ENCODE assay signal across 17 cellular contexts in the genomic region with DNA sequence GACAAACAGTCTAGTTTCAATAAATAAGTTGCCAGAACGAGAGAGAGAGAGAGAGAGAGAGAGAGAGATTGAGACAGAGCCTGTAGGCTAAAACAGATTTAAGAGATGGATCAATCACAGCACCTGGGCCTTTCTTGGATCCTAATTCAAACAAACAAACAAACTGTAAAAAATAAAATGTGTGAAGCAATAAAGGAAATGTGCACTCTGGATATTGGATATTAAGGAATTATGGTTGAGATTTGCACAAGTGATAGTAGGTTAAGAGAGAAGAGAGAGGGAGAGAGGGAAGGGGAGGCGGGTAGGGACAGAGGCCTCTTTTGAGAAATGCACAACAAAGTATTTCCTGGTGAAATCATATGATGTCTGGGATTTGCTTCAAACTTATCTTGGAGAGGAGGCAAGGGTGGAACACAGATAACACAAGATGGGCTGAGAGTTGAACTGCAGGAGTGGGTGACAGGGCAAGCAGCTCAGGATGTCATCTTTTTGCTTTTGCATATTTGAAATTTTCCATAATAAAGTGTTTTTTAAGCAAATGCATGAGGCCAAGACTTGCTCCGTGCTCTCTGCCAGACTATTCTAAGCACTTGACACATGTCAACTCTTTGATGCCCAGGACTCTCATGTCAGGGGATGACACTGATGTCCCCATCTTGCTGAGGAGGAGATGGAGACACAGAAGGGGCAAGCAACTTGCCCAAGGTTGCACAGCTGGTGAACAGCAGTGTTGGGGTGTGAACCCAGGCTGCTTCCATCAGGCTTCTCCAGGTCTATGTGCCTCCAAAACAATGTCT. TPM values are rescaled to one million over a fixed set of nuclear protein-coding genes. Genes with fewer than 3 reads are reported as not detected.
DNase-seq lines count a peak whose midpoint lies in the region; ATAC-seq and TF ChIP-seq lines count a peak whose summit lies in the region.
"Had no signal": no experiment of that assay in that cellular context is flagged by ENCODE, and none has a peak within 500 bp of the region (broad histone marks: within the 10 kb centered on the region; RNA-seq: fewer than 3 reads in every experiment).

No MANE protein-coding gene starts in this region.

- H3K18ac ChIP-seq in IMR-90 (ENCODE audit: low read depth, low read length), result no peak overlapping the region

- WGBS in IMR-90 (ENCODE audit: extremely low coverage in 2 of 2, insufficient read length in 1 of 2), 2 experiments, result 67% methylated on average over 1 of the region's 3 CpGs; no CpG with 5 or more reads in 1 of the 2 experiments

- no peak overlapping the region for H2AK5ac ChIP-seq in IMR-90 (ENCODE audit: low read depth, low read length)

- H3K36me3 ChIP-seq in IMR-90 (ENCODE audit: control insufficient read depth, insufficient read depth, low read length) (no peaks in the 10 kb centered on the region), subcutaneous abdominal adipose tissue (ENCODE audit: control insufficient read depth in 5 of 5, insufficient read depth in 5 of 5, low read length in 5 of 5) (no peaks in the 10 kb centered on the region)

- no peak overlapping the region for H2AK9ac ChIP-seq in IMR-90 (replicated peaks; ENCODE audit: low read depth, low read length, poor library complexity)

- TF ChIP-seq CTCF in IMR-90 (conservative IDR thresholded peaks at IDR 0.05; ENCODE audit: low read depth, low read length), result no peak
- TF ChIP-seq CTCF in omental fat pad (IDR thresholded peaks at IDR 0.05), result no peak
- no peak for TF ChIP-seq CTCF in GM13976 (IDR thresholded peaks at IDR 0.05; ENCODE audit: borderline replicate concordance, control extremely low read depth, extremely low read depth, insufficient read depth, missing control alignments)

- TF ChIP-seq RAD21 in IMR-90 (IDR thresholded peaks at IDR 0.05; ENCODE audit: low read length), result no peak

- H3K27me3 ChIP-seq in IMR-90 (ENCODE audit: control insufficient read depth, insufficient read depth, low read length), result no peaks in the 10 kb centered on the region
- no peaks in the 10 kb centered on the region for H3K27me3 ChIP-seq in subcutaneous abdominal adipose tissue (ENCODE audit: control insufficient read depth in 5 of 5, insufficient read depth in 4 of 5, low read length in 5 of 5)

- no peak overlapping the region for H3K14ac ChIP-seq in IMR-90 (replicated peaks; ENCODE audit: low read depth, low read length)

- H3K4ac ChIP-seq in IMR-90 (ENCODE audit: low read depth, low read length), result no peak overlapping the region

- H3K23ac ChIP-seq in IMR-90 (ENCODE audit: low read depth, low read length), result no peak overlapping the region

- H3K9me3 ChIP-seq in IMR-90 (ENCODE audit: control insufficient read depth, insufficient read depth, low read length) (no peaks in the 10 kb centered on the region), subcutaneous abdominal adipose tissue (ENCODE audit: control insufficient read depth in 5 of 5, low read length in 5 of 5) (peaks cover 0 to 3% (median 0%) of the 10 kb centered on the region in 5 donors)

- no peaks in the 10 kb centered on the region for H3K79me1 ChIP-seq in IMR-90 (ENCODE audit: low read depth in 1 of 2, low read length in 2 of 2)

- no peak overlapping the region for H3K27ac ChIP-seq in IMR-90 (ENCODE audit: insufficient read depth, low read length)
- peak overlapping the region; percentile 45 for H3K27ac ChIP-seq in subcutaneous abdominal adipose tissue (ENCODE audit: low read depth, low read length)
- H3K27ac ChIP-seq: SK-N-MC had no signal

- no peak overlapping the region for H3K4me3 ChIP-seq in IMR-90 (ENCODE audit: insufficient read depth, low read depth, low read length)
- H3K4me3 ChIP-seq in subcutaneous abdominal adipose tissue (ENCODE audit: low read depth in 1 of 5, low read length in 5 of 5), result no peak overlapping the region
- H3K4me3 ChIP-seq: SK-N-MC had no signal

- DNase-seq in IMR-90, result no peak
- DNase-seq in foreskin melanocyte, result peak; percentile 76
- no peak for DNase-seq in omental fat pad (ENCODE audit: low spot score)
- no peak for DNase-seq in GM13976 (ENCODE audit: low spot score)
- no peak for DNase-seq in NCI-H524 treated with DMSO at 0.1 percent for 48 hours (lab: John Stamatoyannopoulos, UW)
- DNase-seq: activated CD4-positive, alpha-beta memory T cell treated with anti-CD3 and anti-CD28 coated beads for 36 hours; activated naive CD8-positive, alpha-beta T cell treated with anti-CD3 and anti-CD28 coated beads for 36 hours; activated T-cell treated with anti-CD3 and anti-CD28 coated beads, Interleukin-2, amount 50 U/mL, for 24 hours; naive B cell; NCI-H187 treated with DMSO at 0.1 percent for 48 hours; OCI-M1 had no signal

- BruUV-seq in IMR-90 (replicated peaks; lab: Mats Ljungman, UMichigan), result no TSS peak

- peaks cover 6% of the 10 kb centered on the region for H3K4me1 ChIP-seq in IMR-90 (ENCODE audit: control insufficient read depth, insufficient read depth, low read length)
- peaks cover 5 to 35% (median 25%) of the 10 kb centered on the region in 5 donors for H3K4me1 ChIP-seq in subcutaneous abdominal adipose tissue (ENCODE audit: control insufficient read depth in 5 of 5, insufficient read depth in 5 of 5, low read length in 5 of 5)

- no peak overlapping the region for H2BK5ac ChIP-seq in IMR-90 (ENCODE audit: low read depth, low read length, poor library complexity, severe bottlenecking)

- no peak overlapping the region for H4K8ac ChIP-seq in IMR-90 (ENCODE audit: low read depth in 2 of 2, low read length in 2 of 2)

- H2BK120ac ChIP-seq in IMR-90 (ENCODE audit: low read depth, low read length), result no peak overlapping the region

- no peak overlapping the region for H2BK15ac ChIP-seq in IMR-90 (ENCODE audit: low read depth, low read length)

- H4K20me1 ChIP-seq in IMR-90 (ENCODE audit: insufficient read depth, low read length), result no peaks in the 10 kb centered on the region

- in situ Hi-C loops in IMR-90 (cut with MboI; ENCODE audit: low sequenced_read_pairs), result no loop called here
- in situ Hi-C loops in GM13976 (cut with MboI; ENCODE audit: low sequenced_read_pairs, unreplicated experiment), result no loop called here

- no peak overlapping the region for H3K56ac ChIP-seq in IMR-90 (ENCODE audit: extremely low read depth, insufficient read depth, low read length)

- H3K9ac ChIP-seq in IMR-90 (ENCODE audit: low read depth, low read length) (no peak overlapping the region), subcutaneous abdominal adipose tissue (ENCODE audit: low read length in 5 of 5) (peak overlapping the region in 1 of 5 donors; percentile 19)

- H2BK20ac ChIP-seq in IMR-90 (ENCODE audit: low read depth, low read length), result no peak overlapping the region

- CTCF ChIA-PET in IMR-90 (lab: Yijun Ruan, JAX), result no interaction called here

- H3K4me2 ChIP-seq in IMR-90 (ENCODE audit: low read depth, low read length), result no peak overlapping the region

- TF ChIP-seq POLR2A in IMR-90 (IDR thresholded peaks at IDR 0.05; ENCODE audit: low read depth, low read length), result no peak

- H4K91ac ChIP-seq in IMR-90 (ENCODE audit: insufficient read depth, low read depth, low read length), result no peak overlapping the region

- no peak overlapping the region for H4K5ac ChIP-seq in IMR-90 (ENCODE audit: low read depth, low read length)

- H3K9me1 ChIP-seq in IMR-90 (ENCODE audit: insufficient read depth, low read length), result peaks cover 4% of the 10 kb centered on the region; the same call in 1 of the 2 replicates

- intact Hi-C loops in IMR-90 (cut with micrococcal nuclease), result no loop called here

- dilution Hi-C loops in IMR-90 (cut with HindIII; ENCODE audit: low sequenced_read_pairs, unreplicated experiment), result no loop called here

- ATAC-seq in IMR-90 (ENCODE audit: low read depth) (peak; percentile 35), SK-N-SH treated with all-trans-retinoic acid at 6 μM for 48 hours (peak; percentile 13; the same call in 1 of the 3 replicates), omental fat pad (ENCODE audit: low FRiP score) (no peak), GM19463 (IDR thresholded peaks at IDR 0.05; ENCODE audit: unreplicated experiment) (no peak)

- POLR2A ChIA-PET in IMR-90 (lab: Charles Lee; ENCODE audit: unreplicated experiment), result no interaction called here

- no peak overlapping the region for H2AFZ ChIP-seq in IMR-90 (replicated peaks; ENCODE audit: low read length, poor library complexity)

TF ChIP-seq in IMR-90, 13 proteins besides CTCF, POLR2A, EP300 and RAD21 (continues in another document):
- TF ChIP-seq SMC3 (IDR thresholded peaks at IDR 0.05; ENCODE audit: low read depth, low read length) (no peak), CHD1 (IDR thresholded peaks at IDR 0.05; ENCODE audit: low read depth, low read length) (no peak), FOS (IDR thresholded peaks at IDR 0.05; ENCODE audit: low read depth, low read length) (no peak)

TF ChIP-seq in SK-N-SH treated with all-trans-retinoic acid at 6 μM for 48 hours, 23 proteins besides CTCF, POLR2A, EP300 and RAD21 (continues in another document):
- no peak for TF ChIP-seq BACH2 (CRISPR knock-in tag; IDR thresholded peaks at IDR 0.05; ENCODE audit: borderline replicate concordance)
- TF ChIP-seq ZFP3 (CRISPR knock-in tag; IDR thresholded peaks at IDR 0.05), result no peak

RNA-seq across cellular contexts. Expression of a gene that starts 9.2 kb away (rescaled TPM):
- total RNA-seq in IMR-90 (2012; rRNA removed) (1.1 and 1.4 TPM in 2 replicates), omental fat pad (100 to 1,000 TPM in 3 of 4 donors, 10 to 100 TPM in 1; 64.9 to 209 (median 163) TPM)
- polyA plus RNA-seq in IMR-90 (2012; rRNA removed), result 5.5 and 5.7 TPM in 2 replicates
- 5.5 and 7.4 TPM in 2 replicates for polyA plus RNA-seq in IMR-90 (2012; cell fraction: cytosol; rRNA removed)
- polyA plus RNA-seq in IMR-90 (2012; cell fraction: nucleus; rRNA removed; ENCODE audit: low replicate concordance), result 21.5 and 34.8 TPM in 2 replicates
- total RNA-seq: NCI-H460 had no signal

RNA-seq across cellular contexts. Expression of a gene that starts 12.7 kb away (rescaled TPM):
- 3.0 and 3.1 TPM in 2 replicates for total RNA-seq in IMR-90 (2012; rRNA removed)
- polyA plus RNA-seq in IMR-90 (2012; rRNA removed), result 9.1 and 9.4 TPM in 2 replicates
- 4.4 and 4.7 TPM in 2 replicates for polyA plus RNA-seq in IMR-90 (2012; cell fraction: cytosol; rRNA removed)
- polyA plus RNA-seq in IMR-90 (2012; cell fraction: nucleus; rRNA removed; ENCODE audit: low replicate concordance), result 42.2 and 74.4 TPM in 2 replicates
- 10 to 100 TPM; 10.0 to 43.5 (median 21.3) TPM for total RNA-seq in omental fat pad

RNA-seq across cellular contexts. Expression of a gene that starts 28.4 kb away (rescaled TPM):
- total RNA-seq in IMR-90 (2012; rRNA removed) (136 and 163 TPM in 2 replicates), omental fat pad (10 to 100 TPM; 41.9 to 71.3 (median 44.2) TPM)
- 142 and 165 TPM in 2 replicates for polyA plus RNA-seq in IMR-90 (2012; rRNA removed)
- 137 and 138 TPM in 2 replicates for polyA plus RNA-seq in IMR-90 (2012; cell fraction: cytosol; rRNA removed)
- 99.1 and 163 TPM in 2 replicates for polyA plus RNA-seq in IMR-90 (2012; cell fraction: nucleus; rRNA removed; ENCODE audit: low replicate concordance)

RNA-seq across cellular contexts. Expression of a gene that starts 29.6 kb away (rescaled TPM):
- not detected in 2 replicates for total RNA-seq in IMR-90 (2012; rRNA removed)
- 0.27 TPM in 1 of 2 replicates, not detected in the other for polyA plus RNA-seq in IMR-90 (2012; rRNA removed)
- polyA plus RNA-seq in IMR-90 (2012; cell fraction: cytosol; rRNA removed), result 0.13 and 0.15 TPM in 2 replicates
- 0.17 TPM in 1 of 2 replicates, not detected in the other for polyA plus RNA-seq in IMR-90 (2012; cell fraction: nucleus; rRNA removed; ENCODE audit: low replicate concordance)
- total RNA-seq in omental fat pad, result not detected
- total RNA-seq: NCI-H460 had no signal

RNA-seq across cellular contexts. Expression of a gene that starts 46.1 kb away (rescaled TPM):
- total RNA-seq in IMR-90 (2012; rRNA removed) (not detected in 2 replicates), omental fat pad (not detected)
- polyA plus RNA-seq in IMR-90 (2012; rRNA removed), result 0.24 TPM in 1 of 2 replicates, not detected in the other
- not detected in 2 replicates for polyA plus RNA-seq in IMR-90 (2012; cell fraction: cytosol; rRNA removed)
- 0.40 TPM in 1 of 2 replicates, not detected in the other for polyA plus RNA-seq in IMR-90 (2012; cell fraction: nucleus; rRNA removed; ENCODE audit: low replicate concordance)
- total RNA-seq: activated CD4-positive, alpha-beta memory T cell treated with anti-CD3 and anti-CD28 coated beads for 36 hours; activated naive CD8-positive, alpha-beta T cell treated with anti-CD3 and anti-CD28 coated beads for 36 hours; lower leg skin; NCI-H460 had no signal

Comparison
In these comparisons a context has a peak if more than half of its experiments do, and no peak if none do; other contexts are left out.
1. ATAC-seq: peak in IMR-90 (single experiment) and SK-N-SH treated with all-trans-retinoic acid at 6 μM for 48 hours (single experiment); none in omental fat pad (single experiment) and GM19463 (single experiment).
2. RNA of a gene that starts 9.2 kb away (total RNA-seq): 64.9 to 209 TPM in omental fat pad; 1.1 to 1.4 TPM in IMR-90; every median in the first group is over 10 times any median in the second.